In the genomic region with DNA sequence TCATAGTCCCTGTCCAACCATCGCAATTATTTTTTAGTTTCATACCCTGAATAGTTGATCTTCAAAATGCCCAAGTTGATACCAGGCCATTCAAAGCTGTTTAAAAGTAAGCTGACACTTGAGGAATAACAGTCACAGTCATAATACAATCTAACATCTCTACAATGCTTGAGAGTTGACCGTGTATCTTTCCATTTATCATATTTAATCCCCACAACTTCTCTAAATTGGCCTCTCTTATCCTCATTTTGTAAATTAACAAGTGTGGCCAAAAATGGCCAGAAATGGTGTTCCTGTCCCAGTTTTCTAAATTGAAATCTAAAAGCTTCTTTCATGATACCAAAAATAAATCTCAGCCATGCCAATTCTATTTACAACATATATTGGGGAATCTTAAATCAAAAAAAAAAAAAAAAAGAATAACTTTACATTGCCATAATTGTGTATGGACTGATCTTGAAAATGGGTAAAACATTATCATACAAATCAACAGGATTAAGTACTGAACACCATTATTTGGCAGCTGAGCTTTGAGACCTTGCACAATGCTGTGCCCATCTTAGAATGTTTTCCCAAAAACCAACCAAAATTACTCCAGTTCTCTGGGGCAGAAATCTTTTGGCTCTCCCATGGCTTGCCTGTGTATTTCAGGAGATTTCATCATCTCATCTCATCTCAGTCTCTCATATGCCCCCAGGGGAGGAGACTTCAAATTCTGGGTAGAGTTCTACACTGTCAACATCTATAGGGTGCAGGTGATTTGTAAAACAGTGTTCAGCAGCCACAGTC, we compare ENCODE assay signal across 1 cellular context.
TF ChIP-seq lines count a peak whose summit lies in the region.

No MANE protein-coding gene starts in this region.

TF ChIP-seq in liver, 16 proteins besides CTCF, POLR2A, EP300 and RAD21 (continued from another document):
- TF ChIP-seq, protein P1, sequence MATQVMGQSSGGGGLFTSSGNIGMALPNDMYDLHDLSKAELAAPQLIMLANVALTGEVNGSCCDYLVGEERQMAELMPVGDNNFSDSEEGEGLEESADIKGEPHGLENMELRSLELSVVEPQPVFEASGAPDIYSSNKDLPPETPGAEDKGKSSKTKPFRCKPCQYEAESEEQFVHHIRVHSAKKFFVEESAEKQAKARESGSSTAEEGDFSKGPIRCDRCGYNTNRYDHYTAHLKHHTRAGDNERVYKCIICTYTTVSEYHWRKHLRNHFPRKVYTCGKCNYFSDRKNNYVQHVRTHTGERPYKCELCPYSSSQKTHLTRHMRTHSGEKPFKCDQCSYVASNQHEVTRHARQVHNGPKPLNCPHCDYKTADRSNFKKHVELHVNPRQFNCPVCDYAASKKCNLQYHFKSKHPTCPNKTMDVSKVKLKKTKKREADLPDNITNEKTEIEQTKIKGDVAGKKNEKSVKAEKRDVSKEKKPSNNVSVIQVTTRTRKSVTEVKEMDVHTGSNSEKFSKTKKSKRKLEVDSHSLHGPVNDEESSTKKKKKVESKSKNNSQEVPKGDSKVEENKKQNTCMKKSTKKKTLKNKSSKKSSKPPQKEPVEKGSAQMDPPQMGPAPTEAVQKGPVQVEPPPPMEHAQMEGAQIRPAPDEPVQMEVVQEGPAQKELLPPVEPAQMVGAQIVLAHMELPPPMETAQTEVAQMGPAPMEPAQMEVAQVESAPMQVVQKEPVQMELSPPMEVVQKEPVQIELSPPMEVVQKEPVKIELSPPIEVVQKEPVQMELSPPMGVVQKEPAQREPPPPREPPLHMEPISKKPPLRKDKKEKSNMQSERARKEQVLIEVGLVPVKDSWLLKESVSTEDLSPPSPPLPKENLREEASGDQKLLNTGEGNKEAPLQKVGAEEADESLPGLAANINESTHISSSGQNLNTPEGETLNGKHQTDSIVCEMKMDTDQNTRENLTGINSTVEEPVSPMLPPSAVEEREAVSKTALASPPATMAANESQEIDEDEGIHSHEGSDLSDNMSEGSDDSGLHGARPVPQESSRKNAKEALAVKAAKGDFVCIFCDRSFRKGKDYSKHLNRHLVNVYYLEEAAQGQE (IDR thresholded peaks at IDR 0.05): no peak
- TF ChIP-seq RXRA (IDR thresholded peaks at IDR 0.05) (peak in 1 of 2 donors; percentile 14), FOXA2 (IDR thresholded peaks at IDR 0.05) (no peak)
- TF ChIP-seq, protein P2, sequence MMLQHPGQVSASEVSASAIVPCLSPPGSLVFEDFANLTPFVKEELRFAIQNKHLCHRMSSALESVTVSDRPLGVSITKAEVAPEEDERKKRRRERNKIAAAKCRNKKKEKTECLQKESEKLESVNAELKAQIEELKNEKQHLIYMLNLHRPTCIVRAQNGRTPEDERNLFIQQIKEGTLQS (IDR thresholded peaks at IDR 0.05): peak; percentile 27
TF ChIP-seq in liver: peak in this region for 3.
